8 cellular contexts compared by ENCODE assay signal in genomic region chr12:8179989-8180585, GRCh38. TPM values are rescaled to one million over a fixed set of nuclear protein-coding genes. Genes with fewer than 3 reads are reported as not detected.
DNase-seq lines count a peak whose midpoint lies in the region; ATAC-seq, FAIRE-seq and TF ChIP-seq lines count a peak whose summit lies in the region.
"Not testable (repeated sequence)": the region's sequence is repeated elsewhere in the genome, so short reads cannot be mapped to it uniquely, and the experiment has no call there.

No MANE protein-coding gene starts in this region.

- BruUV-seq in GM12878 (replicated peaks; lab: Mats Ljungman, UMichigan) = not testable (repeated sequence)

- peak overlapping the region; percentile 60; the same call in 1 of the 2 replicates for H3K9ac ChIP-seq in GM12878 (ENCODE audit: control insufficient read depth, insufficient read depth, low read length)

- not testable (repeated sequence) for H3K27me3 ChIP-seq in GM12878 (replicated peaks in 1 of 2; ENCODE audit: control insufficient read depth in 2 of 2, insufficient read depth in 2 of 2, low read length in 1 of 2)

- TF ChIP-seq POLR2A in GM12878 (IDR thresholded peaks at IDR 0.05; ENCODE audit: low read depth, low read length) = not testable (repeated sequence)

- intact Hi-C loops in GM12878 (cut with micrococcal nuclease; ENCODE audit: unreplicated experiment) = loop anchor here (10.0 kb wide), 1 partner anchor 55 kb away; no protein-coding TSS in a partner anchor
- intact Hi-C loops in left cardiac atrium (cut with DNase I) = not testable (repeated sequence)

- TF ChIP-seq RAD21 in GM12878 (IDR thresholded peaks at IDR 0.05; ENCODE audit: insufficient read depth, low read depth, low read length) = 0 out of 2 replicates have a peak, but pooled peaks have one; percentile 15

- POLR2A ChIA-PET in GM12878 (lab: Charles Lee) = not testable (repeated sequence)

- WGBS in GM12878 (ENCODE audit: insufficient coverage, insufficient replicate concordance, low lambda C conversion rate, missing lambda C conversion rate) = 2% methylated on average over 35 of the region's 43 CpGs

- CTCF ChIA-PET in GM12878 (lab: Yijun Ruan, JAX) = not testable (repeated sequence)

- H3K4me2 ChIP-seq in GM12878 (ENCODE audit: control insufficient read depth, insufficient read depth) = 0 out of 2 replicates have a peak overlapping the region, but pooled peaks have one; percentile 42

- in situ Hi-C loops in GM12878 (cut with MboI) = not testable (repeated sequence)

- peak overlapping the region; percentile 73 for H3K4me3 ChIP-seq in GM12878

- not testable (repeated sequence) for H4K20me1 ChIP-seq in GM12878 (ENCODE audit: control insufficient read depth, insufficient read depth)

- not testable (repeated sequence) for H3K79me2 ChIP-seq in GM12878 (ENCODE audit: control insufficient read depth, insufficient read depth, low read length)

- H3K4me1 ChIP-seq in GM12878 (ENCODE audit: control insufficient read depth, insufficient read depth, low read length) = not testable (repeated sequence)

- SMC1A ChIA-PET in GM12878 (lab: Charles Lee; ENCODE audit: uncharacterized antibody, unreplicated experiment) = interaction anchor here (0.8 kb wide), 1 partner anchor 51 kb away, joined by 3 read pairs; no protein-coding TSS in a partner anchor

- H3K9me3 ChIP-seq in GM12878 (replicated peaks; ENCODE audit: control insufficient read depth, insufficient read depth, low read length) = not testable (repeated sequence)

- RAD21 ChIA-PET in GM12878 (lab: Charles Lee; ENCODE audit: unreplicated experiment) = interaction anchor here (0.8 kb wide), 1 partner anchor 51 kb away, joined by 3 read pairs; no protein-coding TSS in a partner anchor

- TF ChIP-seq CTCF in GM12878 (IDR thresholded peaks at IDR 0.05 in 2 of 3, conservative IDR thresholded peaks at IDR 0.05 in 1 of 3; ENCODE audit: control insufficient read depth in 2 of 3, extremely low read depth in 1 of 3, insufficient read depth in 1 of 3, low read depth in 3 of 3, low read length in 3 of 3) = peak; percentile 8 to 42 (median 25); a peak in 3 of 6 replicates

- TF ChIP-seq EP300 in GM12878 (IDR thresholded peaks at IDR 0.05; ENCODE audit: borderline replicate concordance in 1 of 2, control insufficient read depth in 1 of 2, low read depth in 2 of 2, low read length in 2 of 2) = not testable (repeated sequence)

- DNase-seq in COLO829 (ENCODE audit: low spot score) = peak; percentile 40
- DNase-seq in HPDE6-E6E7 (ENCODE audit: extremely low spot score) = peak; percentile 29
- peak; percentile 27 for DNase-seq in NCI-H524 treated with DMSO at 0.1 percent for 48 hours (lab: John Stamatoyannopoulos, UW)
- DNase-seq in GM12878 (ENCODE audit: low read depth, low spot score) = peak; percentile 0
- DNase-seq in left cardiac atrium = peak; percentile 87
- DNase-seq in nucleus accumbens (lab: John Stamatoyannopoulos, UW) = peak; percentile 8 to 93 (median 70)
- peak; percentile 32 to 67 for DNase-seq in stimulated activated CD8-positive, alpha-beta memory T cell treated with anti-CD3 and anti-CD28 coated beads, Interleukin-7, amount 100 ng/mL, for 48 hours (ENCODE audit: extremely low read depth in 1 of 2, low read depth in 1 of 2)

- not testable (repeated sequence) for FAIRE-seq in GM12878 (lab: Jason Lieb, UNC)

- H2AFZ ChIP-seq in GM12878 (ENCODE audit: control insufficient read depth, low read depth, low read length) = peak overlapping the region; percentile 63

- not testable (repeated sequence) for H3K36me3 ChIP-seq in GM12878 (ENCODE audit: control insufficient read depth in 2 of 2, insufficient read depth in 2 of 2, low read length in 1 of 2)

- peak overlapping the region; percentile 25; the same call in 1 of the 2 replicates for H3K27ac ChIP-seq in GM12878 (ENCODE audit: control insufficient read depth, insufficient read depth)

- ATAC-seq in activated CD4-positive, CD25-positive, alpha-beta regulatory T cell treated with anti-CD3 and anti-CD28 coated beads, Interleukin-2, amount 50 U/mL, for 24 hours = peak; percentile 81 to 91
- ATAC-seq in GM12878 = peak; percentile 72
- ATAC-seq in left cardiac atrium = peak; percentile 59 to 77

TF ChIP-seq in GM12878, 131 proteins besides CTCF, POLR2A, EP300 and RAD21:
- peak in 1 of 2 experiments; percentile 23; a peak in 1 of 3 replicates for TF ChIP-seq EGR1 (IDR thresholded peaks at IDR 0.05; ENCODE audit: borderline replicate concordance in 1 of 2, low read depth in 2 of 2, low read length in 2 of 2)
- peak; percentile 66 for TF ChIP-seq MEF2B (IDR thresholded peaks at IDR 0.05; ENCODE audit: partially characterized antibody, poor library complexity, severe bottlenecking)
- 0 out of 2 replicates have a peak, but pooled peaks have one; percentile 40 for TF ChIP-seq YY1 (IDR thresholded peaks at IDR 0.05; ENCODE audit: low read depth, low read length)
- peak; percentile 75; the same call in 1 of the 2 replicates for TF ChIP-seq RB1 (IDR thresholded peaks at IDR 0.05; ENCODE audit: borderline replicate concordance)

RNA-seq across cellular contexts. Expression of gene ZNF705A, which starts 23.3 kb away (rescaled TPM):
- total RNA-seq in GM12878 (2013; cell fraction: nucleolus; rRNA removed) = 0.17 TPM in 1 of 2 replicates, not detected in the other
- total RNA-seq in GM12878 (2014; rRNA removed) = not detected in 2 replicates
- total RNA-seq in GM12878 (2014; rRNA removed; fragmentation: Illumina TruSeq; extraction: Trizol) = not detected in 2 replicates
- not detected in 2 replicates for total RNA-seq in GM12878 (2021)
- not detected for polyA plus RNA-seq in GM12878 (2011; ENCODE audit: low read depth)
- not detected in 2 replicates for polyA plus RNA-seq in GM12878 (2011; rRNA removed)
- not detected in 2 replicates for polyA plus RNA-seq in GM12878 (2011; cell fraction: cytosol; rRNA removed)
- polyA plus RNA-seq in GM12878 (2011; cell fraction: nucleus; rRNA removed) = not detected in 2 replicates
- polyA plus RNA-seq in GM12878 (2012) = not detected in 2 replicates
- not detected in 2 replicates for polyA plus RNA-seq in GM12878 (2014; fragmentation: Illumina TruSeq; extraction: Trizol)
- polyA plus RNA-seq in GM12878 (2014; fragmentation: Nextera tagmentation; extraction: Ambion mirVana) = under 1 TPM in 1 of 2 experiments, not detected in 1; 0.04 TPM
- not detected in 2 replicates for polyA plus RNA-seq in GM12878 (2014; rRNA removed)
- polyA plus RNA-seq in GM12878 (2016; fragmentation: Nextera tagmentation; extraction: Ambion mirVana) = not detected
- not detected in 2 replicates for polyA minus RNA-seq in GM12878 (2011; rRNA and poly(A)+ RNA removed)
- not detected in 2 replicates for polyA minus RNA-seq in GM12878 (2011; cell fraction: cytosol; rRNA and poly(A)+ RNA removed)
- polyA minus RNA-seq in GM12878 (2011; cell fraction: nucleus; rRNA and poly(A)+ RNA removed) = not detected in 2 replicates
- total RNA-seq in left cardiac atrium = not detected

RNA-seq across cellular contexts. Expression of gene FAM90A1, which starts 47.3 kb away (rescaled TPM):
- total RNA-seq in GM12878 (2013; cell fraction: nucleolus; rRNA removed) = not detected in 2 replicates
- total RNA-seq in GM12878 (2014; rRNA removed) (0.54 and 0.85 TPM in 2 replicates), GM12878 (2014; rRNA removed; fragmentation: Illumina TruSeq; extraction: Trizol) (0.27 and 0.28 TPM in 2 replicates), GM12878 (2021) (0.62 and 0.66 TPM in 2 replicates), left cardiac atrium (under 1 TPM; 0.16 to 0.62 TPM)
- 0.09 TPM for polyA plus RNA-seq in GM12878 (2011; ENCODE audit: low read depth)
- polyA plus RNA-seq in GM12878 (2011; rRNA removed) (0.54 and 0.73 TPM in 2 replicates), GM12878 (2014; fragmentation: Illumina TruSeq; extraction: Trizol) (0.24 and 0.44 TPM in 2 replicates), GM12878 (2014; fragmentation: Nextera tagmentation; extraction: Ambion mirVana) (under 1 TPM; 0.09 to 0.23 TPM), GM12878 (2014; rRNA removed) (0.72 and 0.73 TPM in 2 replicates), GM12878 (2016; fragmentation: Nextera tagmentation; extraction: Ambion mirVana) (under 1 TPM; 0.46 to 0.47 TPM)
- polyA plus RNA-seq in GM12878 (2011; cell fraction: cytosol; rRNA removed) = 0.61 and 0.64 TPM in 2 replicates
- 0.45 and 0.48 TPM in 2 replicates for polyA plus RNA-seq in GM12878 (2011; cell fraction: nucleus; rRNA removed)
- 0.57 and 0.63 TPM in 2 replicates for polyA plus RNA-seq in GM12878 (2012)
- polyA minus RNA-seq in GM12878 (2011; rRNA and poly(A)+ RNA removed) = 0.07 and 0.41 TPM in 2 replicates
- not detected in 2 replicates for polyA minus RNA-seq in GM12878 (2011; cell fraction: cytosol; rRNA and poly(A)+ RNA removed)
- polyA minus RNA-seq in GM12878 (2011; cell fraction: nucleus; rRNA and poly(A)+ RNA removed) = 0.12 and 0.19 TPM in 2 replicates

RNA-seq across cellular contexts. Expression of gene CLEC4A, which starts 56.7 kb away (rescaled TPM):
- 0.90 and 1.5 TPM in 2 replicates for total RNA-seq in GM12878 (2013; cell fraction: nucleolus; rRNA removed)
- total RNA-seq in GM12878 (2014; rRNA removed) (0.27 and 0.62 TPM in 2 replicates), GM12878 (2014; rRNA removed; fragmentation: Illumina TruSeq; extraction: Trizol) (0.72 and 0.74 TPM in 2 replicates), GM12878 (2021) (0.58 and 1.5 TPM in 2 replicates), left cardiac atrium (1 to 10 TPM; 1.0 to 1.7 TPM)
- polyA plus RNA-seq in GM12878 (2011; ENCODE audit: low read depth) = 16.3 TPM
- polyA plus RNA-seq in GM12878 (2011; rRNA removed) (1.3 and 1.7 TPM in 2 replicates), GM12878 (2014; fragmentation: Illumina TruSeq; extraction: Trizol) (0.44 and 0.88 TPM in 2 replicates), GM12878 (2014; fragmentation: Nextera tagmentation; extraction: Ambion mirVana) (1 to 10 TPM; 1.9 to 2.1 TPM), GM12878 (2014; rRNA removed) (1.0 and 1.2 TPM in 2 replicates), GM12878 (2016; fragmentation: Nextera tagmentation; extraction: Ambion mirVana) (under 1 TPM; 0.84 to 0.91 TPM)
- 0.32 and 0.97 TPM in 2 replicates for polyA plus RNA-seq in GM12878 (2011; cell fraction: cytosol; rRNA removed)
- polyA plus RNA-seq in GM12878 (2011; cell fraction: nucleus; rRNA removed) = 2.1 and 2.7 TPM in 2 replicates
- 4.1 and 4.7 TPM in 2 replicates for polyA plus RNA-seq in GM12878 (2012)
- polyA minus RNA-seq in GM12878 (2011; rRNA and poly(A)+ RNA removed) = 1.1 TPM in 1 of 2 replicates, not detected in the other
- not detected in 2 replicates for polyA minus RNA-seq in GM12878 (2011; cell fraction: cytosol; rRNA and poly(A)+ RNA removed)
- polyA minus RNA-seq in GM12878 (2011; cell fraction: nucleus; rRNA and poly(A)+ RNA removed) = 0.36 and 0.86 TPM in 2 replicates

Comparison
In these comparisons a context has a peak if more than half of its experiments do, and no peak if none do; other contexts are left out.
1. Peak in every context shown above with its lines: DNase-seq, ATAC-seq, H3K4me3 ChIP-seq and H3K27ac ChIP-seq.
2. DNase-seq: peak in every context shown above with its lines; median percentile 87 in left cardiac atrium; 70 in nucleus accumbens; 50 in stimulated activated CD8-positive, alpha-beta memory T cell treated with anti-CD3 and anti-CD28 coated beads, Interleukin-7, amount 100 ng/mL, for 48 hours; 40 in COLO829; 29 in HPDE6-E6E7; 27 in NCI-H524 treated with DMSO at 0.1 percent for 48 hours; 0 in GM12878.